ENCODE assay signal across 21 cellular contexts in the genomic region with DNA sequence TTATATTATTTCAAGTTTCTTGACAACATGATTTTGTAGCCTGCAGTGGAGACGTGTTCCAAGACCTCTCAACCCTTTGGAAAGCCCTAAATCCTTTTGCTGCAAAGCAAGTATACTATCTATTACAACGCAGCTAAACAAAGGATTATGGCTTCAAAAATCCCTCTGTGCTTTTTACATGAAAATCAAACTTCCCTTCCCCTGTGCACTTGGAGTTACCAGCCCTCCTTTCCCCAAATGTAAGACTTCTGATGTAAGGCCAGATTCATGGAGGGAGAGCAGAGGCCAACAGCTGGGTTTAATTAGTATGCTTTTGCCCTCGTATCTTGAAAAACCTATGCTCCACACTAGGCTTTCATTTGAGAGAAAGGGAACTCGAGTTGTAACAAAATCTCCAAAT.
DNase-seq lines count a peak whose midpoint lies in the region; ATAC-seq and TF ChIP-seq lines count a peak whose summit lies in the region.
"Had no signal": no experiment of that assay in that cellular context is flagged by ENCODE, and none has a peak within 500 bp of the region (broad histone marks: within the 10 kb centered on the region; RNA-seq: fewer than 3 reads in every experiment).

No MANE protein-coding gene starts in this region.

- TF ChIP-seq CTCF in suprapubic skin (IDR thresholded peaks at IDR 0.05) (no peak), BE2C (IDR thresholded peaks at IDR 0.05; ENCODE audit: low read depth, low read length) (no peak)

- H3K4me3 ChIP-seq in suprapubic skin (no peak overlapping the region), BE2C (ENCODE audit: low read depth, low read length) (no peak overlapping the region)
- H3K4me3 ChIP-seq: BLaER1, transverse colon had no signal

- H3K27me3 ChIP-seq in suprapubic skin (no peaks in the 10 kb centered on the region), BE2C (no peaks in the 10 kb centered on the region)
- H3K27me3 ChIP-seq: BLaER1, transverse colon had no signal

- H3K36me3 ChIP-seq in suprapubic skin (no peaks in the 10 kb centered on the region), BE2C (no peaks in the 10 kb centered on the region)
- H3K36me3 ChIP-seq: BLaER1, transverse colon had no signal

- no peak for TF ChIP-seq EP300 in suprapubic skin (IDR thresholded peaks at IDR 0.05)

- H3K9me3 ChIP-seq in suprapubic skin (no peaks in the 10 kb centered on the region), BE2C (no peaks in the 10 kb centered on the region)
- H3K9me3 ChIP-seq: BLaER1, transverse colon had no signal

- ATAC-seq in GM19397 (IDR thresholded peaks at IDR 0.05; ENCODE audit: unreplicated experiment): no peak
- ATAC-seq: left cardiac atrium; stimulated activated effector memory CD8-positive, alpha-beta T cell treated with anti-CD3 and anti-CD28 coated beads, Interleukin-12 subunit alpha, Interleukin-12 subunit beta, amount 100 ng/mL, for 72 hours had no signal

- TF ChIP-seq POLR2A in suprapubic skin (IDR thresholded peaks at IDR 0.05): no peak

- H3K27ac ChIP-seq in suprapubic skin: peak overlapping the region; percentile 69
- H3K27ac ChIP-seq: BLaER1, VCaP had no signal

- 35% methylated on average over 4 of the region's 4 CpGs for WGBS in suprapubic skin

- H3K4me1 ChIP-seq in suprapubic skin (peaks cover 29% of the 10 kb centered on the region), BE2C (no peaks in the 10 kb centered on the region)
- H3K4me1 ChIP-seq: BLaER1 had no signal

- DNase-seq in HCEC 1CT (peak; percentile 65), dermis blood vessel endothelial cell (peak; percentile 15), left kidney (ENCODE audit: low read depth, low spot score) (peak; percentile 48), suprapubic skin (ENCODE audit: low spot score in 2 of 2) (no peak), BE2C (no peak), germinal center (ENCODE audit: low spot score) (no peak)
- DNase-seq: activated CD4-positive, alpha-beta T cell treated with anti-CD3 and anti-CD28 coated beads, Interleukin-2, amount 50 U/mL, for 48 hours; anterior cingulate cortex; cerebellar nuclear complex; effector memory CD4-positive, alpha-beta T cell; GOT3; left cardiac atrium; NCI-H1436; occipital lobe; retina; SHP77 treated with DMSO at 0.1 percent for 48 hours; transverse colon had no signal

Comparison
In these comparisons a context has a peak if more than half of its experiments do, and no peak if none do; other contexts are left out.
1. DNase-seq: peak in HCEC 1CT (single experiment), dermis blood vessel endothelial cell (single experiment) and left kidney (single experiment); none in suprapubic skin (0 of 2), BE2C (single experiment) and germinal center (single experiment).